ENCODE assay signal across 32 cellular contexts in the genomic region with DNA sequence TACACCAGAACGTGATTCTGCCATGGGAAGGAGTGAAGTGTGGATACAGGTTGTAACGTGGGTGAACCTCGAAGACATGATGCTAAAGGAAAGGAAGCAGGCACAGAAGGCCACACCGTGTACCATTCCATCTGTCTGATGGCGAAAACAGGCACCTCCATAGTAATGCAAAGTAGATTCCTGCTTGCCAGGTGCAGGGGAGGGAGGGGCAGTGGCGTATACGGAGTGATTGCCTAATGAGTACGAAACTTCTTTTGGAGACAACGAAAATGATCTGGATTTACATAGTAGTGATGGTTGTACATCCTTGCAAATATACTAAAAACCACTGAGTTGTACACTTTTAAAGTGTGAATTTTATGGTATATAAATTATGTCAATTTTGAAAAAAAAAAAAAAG.
"Had no signal": no experiment of that assay in that cellular context is flagged by ENCODE, and none has a peak within 500 bp of the region (broad histone marks: within the 10 kb centered on the region; RNA-seq: fewer than 3 reads in every experiment).

No MANE protein-coding gene starts in this region.

- H3K27me3 ChIP-seq: adrenal gland, body of pancreas, cardiac muscle cell, colonic mucosa, dorsolateral prefrontal cortex, foreskin keratinocyte, gastrocnemius medialis had no signal

- DNase-seq: activated CD4-positive, alpha-beta memory T cell treated with anti-CD3 and anti-CD28 coated beads for 36 hours; activated CD4-positive, alpha-beta T cell treated with anti-CD3 and anti-CD28 coated beads for 36 hours; activated CD4-positive, alpha-beta T cell treated with anti-CD3 and anti-CD28 coated beads, Interleukin-2, amount 10 ng/mL, durations not matched to agents 24 days and 14 days; activated CD4-positive, CD25-positive, alpha-beta regulatory T cell; activated CD4-positive, CD25-positive, alpha-beta regulatory T cell treated with anti-CD3 and anti-CD28 coated beads, Interleukin-2, amount 50 U/mL, for 72 hours; activated CD8-positive, alpha-beta memory T cell treated with anti-CD3 and anti-CD28 coated beads, Interleukin-2, amount 10 ng/mL, durations not matched to agents 7 days and 5 days; activated CD8-positive, alpha-beta memory T cell treated with anti-CD3 and anti-CD28 coated beads, Interleukin-2, amount 50 U/mL, for 4 hours; activated CD8-positive, alpha-beta T cell treated with anti-CD3 and anti-CD28 coated beads, Interleukin-2, amount 10 ng/mL, durations not matched to agents 7 days and 5 days; activated effector memory CD4-positive, alpha-beta T cell treated with anti-CD3 and anti-CD28 coated beads, Interleukin-2, amount 50 U/mL, for 16 hours; activated naive CD4-positive, alpha-beta T cell treated with anti-CD3 and anti-CD28 coated beads for 36 hours; activated naive CD8-positive, alpha-beta T cell treated with anti-CD3 and anti-CD28 coated beads for 36 hours; activated naive CD8-positive, alpha-beta T cell treated with anti-CD3 and anti-CD28 coated beads, Interleukin-2, amount 50 U/mL, for 24 hours; activated T-cell treated with anti-CD3 and anti-CD28 coated beads, Interleukin-2, amount 50 U/mL, for 1 hour; activated T-cell treated with anti-CD3 and anti-CD28 coated beads, Interleukin-2, amount 50 U/mL, for 48 hours; adrenal gland; amygdala; aorta; body of pancreas; central memory CD4-positive, alpha-beta T cell; cerebellar nuclear complex; colonic mucosa; dorsolateral prefrontal cortex; effector memory CD4-positive, alpha-beta T cell; endodermal cell; foreskin keratinocyte; gastrocnemius medialis; glutamatergic neuron; T-helper 1 cell; T-helper 17 cell; T1000; WERI-Rb-1 had no signal

- H3K4me1 ChIP-seq: adrenal gland, body of pancreas, colonic mucosa had no signal

- H3K4me3 ChIP-seq: adrenal gland, body of pancreas, cardiac muscle cell, colonic mucosa, dorsolateral prefrontal cortex, gastrocnemius medialis had no signal

- H3K27ac ChIP-seq: adrenal gland, body of pancreas, cardiac muscle cell, colonic mucosa, dorsolateral prefrontal cortex, foreskin keratinocyte, gastrocnemius medialis, WERI-Rb-1 had no signal

- H3K36me3 ChIP-seq: adrenal gland, cardiac muscle cell, colonic mucosa, gastrocnemius medialis had no signal

- H3K9me3 ChIP-seq: adrenal gland, body of pancreas, colonic mucosa, gastrocnemius medialis had no signal
